ENCODE assay signal across 23 cellular contexts in genomic region chr1:36641776-36642175, GRCh38.
DNase-seq lines count a peak whose midpoint lies in the region; ATAC-seq and TF ChIP-seq lines count a peak whose summit lies in the region.
"Had no signal": no experiment of that assay in that cellular context is flagged by ENCODE, and none has a peak within 500 bp of the region (broad histone marks: within the 10 kb centered on the region; RNA-seq: fewer than 3 reads in every experiment).

No MANE protein-coding gene starts in this region.

- H3K36me3 Mint-ChIP-seq in WTC11 = no peaks in the 10 kb centered on the region
- H3K36me3 Mint-ChIP-seq: CD14-positive monocyte; CD4-positive, alpha-beta memory T cell; CD4-positive, CD25-positive, alpha-beta regulatory T cell; CD8-positive, alpha-beta memory T cell had no signal

- no peaks in the 10 kb centered on the region for H4K20me1 ChIP-seq in osteoblast (ENCODE audit: insufficient read depth, low read length)
- H4K20me1 ChIP-seq: BLaER1 had no signal

- H3K79me2 ChIP-seq in osteoblast (ENCODE audit: insufficient read depth, low read length) = no peaks in the 10 kb centered on the region

- no peaks in the 10 kb centered on the region for H3K9me3 Mint-ChIP-seq in WTC11
- H3K9me3 Mint-ChIP-seq: CD14-positive monocyte; CD8-positive, alpha-beta memory T cell had no signal

- no peak overlapping the region for H3K27ac Mint-ChIP-seq in WTC11
- H3K27ac Mint-ChIP-seq: CD4-positive, alpha-beta memory T cell; CD4-positive, CD25-positive, alpha-beta regulatory T cell; CD8-positive, alpha-beta memory T cell had no signal

- peaks cover 2% of the 10 kb centered on the region for H3K4me1 Mint-ChIP-seq in WTC11
- H3K4me1 Mint-ChIP-seq: CD14-positive monocyte; CD4-positive, alpha-beta memory T cell; CD4-positive, CD25-positive, alpha-beta regulatory T cell; CD8-positive, alpha-beta memory T cell had no signal

- no peak overlapping the region for H3K4me3 Mint-ChIP-seq in WTC11
- H3K4me3 Mint-ChIP-seq: CD14-positive monocyte; CD4-positive, alpha-beta memory T cell; CD4-positive, CD25-positive, alpha-beta regulatory T cell; CD8-positive, alpha-beta memory T cell had no signal

- POLR2A ChIA-PET in WTC11 (lab: Charles Lee) = no interaction called here

- H3K27me3 ChIP-seq in osteoblast (ENCODE audit: insufficient read depth, low read length) = no peaks in the 10 kb centered on the region
- H3K27me3 ChIP-seq: BE2C, BLaER1 had no signal

- no peak overlapping the region for H2AFZ ChIP-seq in osteoblast (ENCODE audit: low read length)

- H3K27me3 Mint-ChIP-seq in WTC11 (ENCODE audit: low read depth) = peaks cover 3% of the 10 kb centered on the region

- DNase-seq in LNCaP clone FGC (ENCODE audit: low read depth) (peak; percentile 35), SK-N-DZ (ENCODE audit: low spot score) (peak; percentile 74), osteoblast (ENCODE audit: insufficient read length, low spot score, missing footprints) (peak; percentile 62), NAMALWA (ENCODE audit: low spot score) (no peak), WTC11 (ENCODE audit: low spot score) (no peak)
- DNase-seq: 8988T; ACHN; BE2C; C1 segment of cervical spinal cord; CD4-positive, alpha-beta memory T cell; CD4-positive, CD25-positive, alpha-beta regulatory T cell; CD8-positive, alpha-beta memory T cell; COR-L47; DMS 273 treated with DMSO at 0.1 percent for 48 hours; DMS153; DMS53; DMS79; DND-41; EL; GDM1 had no signal

- no peaks in the 10 kb centered on the region for H3K9me3 ChIP-seq in osteoblast (ENCODE audit: low read depth, low read length)
- H3K9me3 ChIP-seq: BE2C, BLaER1 had no signal

- H3K36me3 ChIP-seq in osteoblast (ENCODE audit: insufficient read depth, low read length) = no peaks in the 10 kb centered on the region
- H3K36me3 ChIP-seq: BE2C, BLaER1 had no signal

- no peak overlapping the region for H3K4me3 ChIP-seq in LNCaP clone FGC (ENCODE audit: low read depth, low read length)
- no peak overlapping the region for H3K4me3 ChIP-seq in osteoblast (ENCODE audit: insufficient read depth, low read length)
- H3K4me3 ChIP-seq: BLaER1, GM12878 had no signal

- H3K4me1 ChIP-seq in osteoblast (ENCODE audit: insufficient read depth, low read length) = no peaks in the 10 kb centered on the region
- H3K4me1 ChIP-seq: BE2C had no signal

- TF ChIP-seq CTCF in LNCaP clone FGC (IDR thresholded peaks at IDR 0.05; ENCODE audit: control insufficient read depth, extremely low read depth, insufficient read depth) = no peak
- no peak for TF ChIP-seq CTCF in osteoblast (IDR thresholded peaks at IDR 0.05; ENCODE audit: extremely low read depth, low read depth, low read length)
- no peak for TF ChIP-seq CTCF in WTC11 (IDR thresholded peaks at IDR 0.05)

- CTCF ChIA-PET in WTC11 (lab: Charles Lee) = interaction anchor here (1.8 kb wide), 1 partner anchor 56 kb away, joined by 5 read pairs; no protein-coding TSS in a partner anchor

- ATAC-seq in WTC11 = no peak
- ATAC-seq: GM12878 had no signal

- no peak overlapping the region for H3K4me2 ChIP-seq in osteoblast (ENCODE audit: insufficient read depth, low read length)
- H3K4me2 ChIP-seq: BLaER1 had no signal

- no peak overlapping the region for H3K27ac ChIP-seq in osteoblast (ENCODE audit: low read depth, low read length)
- H3K27ac ChIP-seq: BLaER1 had no signal

TF ChIP-seq in WTC11, 78 proteins besides CTCF, POLR2A, EP300 and RAD21:
- no peak for TF ChIP-seq ZNF671 (CRISPR knock-in tag; IDR thresholded peaks at IDR 0.05)
- no peak for TF ChIP-seq ELF4 (CRISPR knock-in tag; IDR thresholded peaks at IDR 0.05; ENCODE audit: low read depth)
- TF ChIP-seq, protein P1, sequence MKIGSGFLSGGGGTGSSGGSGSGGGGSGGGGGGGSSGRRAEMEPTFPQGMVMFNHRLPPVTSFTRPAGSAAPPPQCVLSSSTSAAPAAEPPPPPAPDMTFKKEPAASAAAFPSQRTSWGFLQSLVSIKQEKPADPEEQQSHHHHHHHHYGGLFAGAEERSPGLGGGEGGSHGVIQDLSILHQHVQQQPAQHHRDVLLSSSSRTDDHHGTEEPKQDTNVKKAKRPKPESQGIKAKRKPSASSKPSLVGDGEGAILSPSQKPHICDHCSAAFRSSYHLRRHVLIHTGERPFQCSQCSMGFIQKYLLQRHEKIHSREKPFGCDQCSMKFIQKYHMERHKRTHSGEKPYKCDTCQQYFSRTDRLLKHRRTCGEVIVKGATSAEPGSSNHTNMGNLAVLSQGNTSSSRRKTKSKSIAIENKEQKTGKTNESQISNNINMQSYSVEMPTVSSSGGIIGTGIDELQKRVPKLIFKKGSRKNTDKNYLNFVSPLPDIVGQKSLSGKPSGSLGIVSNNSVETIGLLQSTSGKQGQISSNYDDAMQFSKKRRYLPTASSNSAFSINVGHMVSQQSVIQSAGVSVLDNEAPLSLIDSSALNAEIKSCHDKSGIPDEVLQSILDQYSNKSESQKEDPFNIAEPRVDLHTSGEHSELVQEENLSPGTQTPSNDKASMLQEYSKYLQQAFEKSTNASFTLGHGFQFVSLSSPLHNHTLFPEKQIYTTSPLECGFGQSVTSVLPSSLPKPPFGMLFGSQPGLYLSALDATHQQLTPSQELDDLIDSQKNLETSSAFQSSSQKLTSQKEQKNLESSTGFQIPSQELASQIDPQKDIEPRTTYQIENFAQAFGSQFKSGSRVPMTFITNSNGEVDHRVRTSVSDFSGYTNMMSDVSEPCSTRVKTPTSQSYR (CRISPR knock-in tag; IDR thresholded peaks at IDR 0.05) = no peak
- no peak for TF ChIP-seq FOXP1 (CRISPR knock-in tag; IDR thresholded peaks at IDR 0.05; ENCODE audit: borderline replicate concordance)
- no peak for TF ChIP-seq KAT7 (CRISPR knock-in tag; IDR thresholded peaks at IDR 0.05; ENCODE audit: borderline replicate concordance)
- TF ChIP-seq, protein P2, sequence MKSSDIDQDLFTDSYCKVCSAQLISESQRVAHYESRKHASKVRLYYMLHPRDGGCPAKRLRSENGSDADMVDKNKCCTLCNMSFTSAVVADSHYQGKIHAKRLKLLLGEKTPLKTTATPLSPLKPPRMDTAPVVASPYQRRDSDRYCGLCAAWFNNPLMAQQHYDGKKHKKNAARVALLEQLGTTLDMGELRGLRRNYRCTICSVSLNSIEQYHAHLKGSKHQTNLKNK (CRISPR knock-in tag; IDR thresholded peaks at IDR 0.05) = no peak
TF ChIP-seq in WTC11: peak in this region for 0.

Comparison
In these comparisons a context has a peak if more than half of its experiments do, and no peak if none do; other contexts are left out.
1. DNase-seq: peak in LNCaP clone FGC (single experiment), SK-N-DZ (single experiment) and osteoblast (single experiment); none in NAMALWA (single experiment) and WTC11 (single experiment).